ENCODE assay signal across 9 cellular contexts in the genomic region with DNA sequence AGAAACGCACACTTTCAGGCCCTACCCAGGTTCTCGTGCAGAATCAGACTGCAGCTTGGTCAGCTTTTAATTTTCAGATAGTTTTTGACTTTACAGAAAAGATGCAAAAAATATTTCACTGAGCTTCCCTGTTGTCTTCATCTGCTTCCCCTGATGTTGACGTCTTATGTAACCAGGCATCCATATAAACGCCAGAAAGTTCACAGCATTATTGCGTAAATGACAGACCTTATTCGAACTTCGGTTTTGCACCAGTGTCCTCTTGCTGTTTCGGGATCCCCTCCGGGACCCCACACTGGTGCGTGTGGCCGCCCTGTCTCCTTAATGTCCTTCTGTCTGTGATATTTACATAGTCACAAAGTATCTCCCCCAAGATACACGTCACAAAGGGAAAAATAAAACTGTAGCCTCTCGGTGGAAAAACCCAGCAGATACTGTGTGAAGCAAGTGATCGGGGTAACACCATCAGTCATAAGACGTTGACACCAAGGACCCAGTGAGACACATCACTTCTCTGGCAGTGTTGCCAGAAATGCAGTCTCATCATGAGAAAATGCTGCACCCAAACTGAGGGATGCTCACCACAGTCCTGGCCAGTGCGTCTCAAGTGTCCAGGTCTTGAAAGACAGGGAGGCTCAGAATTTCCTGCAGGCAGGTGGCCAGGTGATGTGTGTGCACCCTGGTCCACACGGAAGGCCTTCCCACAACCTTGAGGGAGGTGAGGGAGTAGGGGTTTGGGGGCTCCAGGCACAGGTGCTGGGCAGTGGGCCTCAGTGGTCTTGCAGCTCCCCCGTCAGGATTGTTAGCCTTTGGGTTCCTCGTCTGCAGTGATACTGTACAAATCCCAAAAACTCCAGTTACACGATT. TPM values are rescaled to one million over a fixed set of nuclear protein-coding genes. Genes with fewer than 3 reads are reported as not detected.
A peak's percentile ranks its signal among the peaks of the same experiment; 100 is the strongest.
DNase-seq lines count a peak whose midpoint lies in the region; ATAC-seq, FAIRE-seq and TF ChIP-seq lines count a peak whose summit lies in the region.
"Had no signal": no experiment of that assay in that cellular context is flagged by ENCODE, and none has a peak within 500 bp of the region (broad histone marks: within the 10 kb centered on the region; RNA-seq: fewer than 3 reads in every experiment).

No MANE protein-coding gene starts in this region.

- peaks cover 43% of the 10 kb centered on the region for H3K4me1 ChIP-seq in OCI-LY7 (ENCODE audit: insufficient read depth, low read length, poor library complexity, severe bottlenecking)
- peaks cover 0 to 31% (median 7%) of the 10 kb centered on the region in 3 donors for H3K4me1 ChIP-seq in pancreas

- H3K4me3 ChIP-seq in OCI-LY7 (ENCODE audit: low read depth, low read length, poor library complexity, severe bottlenecking) (no peak overlapping the region), pancreas (no peak overlapping the region)

- ATAC-seq in pancreas (no peak), GM19455 (IDR thresholded peaks at IDR 0.05; ENCODE audit: unreplicated experiment) (no peak), HG03571 (IDR thresholded peaks at IDR 0.05; ENCODE audit: unreplicated experiment) (no peak)

- TF ChIP-seq CTCF in OCI-LY7 (conservative IDR thresholded peaks at IDR 0.05; ENCODE audit: low read length) (no peak), endothelial cell (IDR thresholded peaks at IDR 0.05; ENCODE audit: unreplicated experiment) (no peak), pancreas (IDR thresholded peaks at IDR 0.05) (no peak), D721Med (IDR thresholded peaks at IDR 0.05; ENCODE audit: insufficient read depth, missing control alignments) (no peak)

- FAIRE-seq in pancreas (lab: Jason Lieb, UNC), result no peak
- no peak for FAIRE-seq in D721Med (lab: Jason Lieb, UNC)

- WGBS in pancreas, 2 donors, result 78% methylated on average over 20 of the region's 20 CpGs

- peaks cover 6% of the 10 kb centered on the region; the same call in 1 of the 2 replicates for H4K20me1 ChIP-seq in OCI-LY7 (ENCODE audit: insufficient read depth, low read length)

- DNase-seq in ELR (ENCODE audit: low read depth) (peak; percentile 54), OCI-LY7 (ENCODE audit: low spot score) (no peak), endothelial cell (ENCODE audit: low spot score) (no peak), pancreas (peak in 1 of 6 donors; percentile 36), D721Med (ENCODE audit: insufficient read length, low spot score) (no peak), cerebellar nuclear complex (lab: John Stamatoyannopoulos, UW) (no peak)

- no peak overlapping the region for H2AFZ ChIP-seq in OCI-LY7 (ENCODE audit: low read length)

- peaks cover 4% of the 10 kb centered on the region for H3K27me3 Mint-ChIP-seq in endothelial cell (ENCODE audit: unreplicated experiment)

- H3K9me3 Mint-ChIP-seq in endothelial cell (ENCODE audit: unreplicated experiment), result no peaks in the 10 kb centered on the region

- H3K27me3 ChIP-seq in pancreas, result no peaks in the 10 kb centered on the region

- H3K4me2 ChIP-seq in OCI-LY7 (ENCODE audit: low read length), result peak overlapping the region; percentile 54

- H3K36me3 Mint-ChIP-seq in endothelial cell (ENCODE audit: low read depth, unreplicated experiment), result peaks cover 24% of the 10 kb centered on the region

- no TSS peak for BruUV-seq in OCI-LY7 (replicated peaks; lab: Mats Ljungman, UMichigan)

- peak overlapping the region; percentile 66 for H3K27ac ChIP-seq in OCI-LY7 (ENCODE audit: low read depth, low read length, poor library complexity, severe bottlenecking)
- H3K27ac ChIP-seq in pancreas, result peak overlapping the region in 3 of 4 donors; percentile 24 to 90 (median 74)

- POLR2A ChIA-PET in OCI-LY7 (lab: Charles Lee), result no interaction called here

- intact Hi-C loops in OCI-LY7 (cut with micrococcal nuclease; ENCODE audit: unreplicated experiment) (loop anchor here (10.0 kb wide), 1 partner anchor 599 kb away; no protein-coding TSS in a partner anchor), pancreas (cut with DNase I) (no loop called here)

- H3K9me3 ChIP-seq in OCI-LY7 (ENCODE audit: low read length), result no peaks in the 10 kb centered on the region
- H3K9me3 ChIP-seq in pancreas, result no peaks in the 10 kb centered on the region

- H3K27ac Mint-ChIP-seq in endothelial cell (ENCODE audit: unreplicated experiment), result peak overlapping the region; percentile 97

- peaks cover 78% of the 10 kb centered on the region for H3K79me2 ChIP-seq in OCI-LY7 (ENCODE audit: insufficient read depth, low read depth, low read length)

- H3K4me1 Mint-ChIP-seq in endothelial cell (ENCODE audit: unreplicated experiment), result peaks cover 59% of the 10 kb centered on the region

- H3K9me2 ChIP-seq in OCI-LY7 (ENCODE audit: insufficient read depth, low read length), result no peaks in the 10 kb centered on the region

- CTCF ChIA-PET in OCI-LY7 (lab: Charles Lee; ENCODE audit: unreplicated experiment), result no interaction called here

- peak overlapping the region; percentile 23 for H3K4me3 Mint-ChIP-seq in endothelial cell (ENCODE audit: unreplicated experiment)

- H3K36me3 ChIP-seq in OCI-LY7 (ENCODE audit: insufficient read depth, low read length) (peaks cover 47% of the 10 kb centered on the region; the same call in 1 of the 2 replicates), pancreas (no peaks in the 10 kb centered on the region)

RNA-seq across cellular contexts. Expression of a gene that starts 4.3 kb away (rescaled TPM):
- 37.1 and 39.6 TPM in 2 replicates for total RNA-seq in OCI-LY7 (2014; rRNA removed; shearing (Covaris generic))
- total RNA-seq in OCI-LY7 (2022) (55.8 and 58.0 TPM in 2 replicates), endothelial cell (ENCODE audit: unreplicated experiment) (33.3 TPM), pancreas (10 to 100 TPM in 4 of 6 donors, 1 to 10 TPM in 2; 6.1 to 17.6 (median 12.8) TPM)
- polyA plus RNA-seq in pancreas, result 10 to 100 TPM; 14.6 to 17.8 TPM

RNA-seq across cellular contexts. Expression of a gene that starts 19.2 kb away (rescaled TPM):
- total RNA-seq in OCI-LY7 (2014; rRNA removed; shearing (Covaris generic)), result not detected in 2 replicates
- total RNA-seq in OCI-LY7 (2022) (not detected in 2 replicates), endothelial cell (ENCODE audit: unreplicated experiment) (not detected), pancreas (not detected)
- under 1 TPM; under 0.01 TPM for polyA plus RNA-seq in pancreas
- polyA plus RNA-seq: neural cell had no signal
